In the genomic region with DNA sequence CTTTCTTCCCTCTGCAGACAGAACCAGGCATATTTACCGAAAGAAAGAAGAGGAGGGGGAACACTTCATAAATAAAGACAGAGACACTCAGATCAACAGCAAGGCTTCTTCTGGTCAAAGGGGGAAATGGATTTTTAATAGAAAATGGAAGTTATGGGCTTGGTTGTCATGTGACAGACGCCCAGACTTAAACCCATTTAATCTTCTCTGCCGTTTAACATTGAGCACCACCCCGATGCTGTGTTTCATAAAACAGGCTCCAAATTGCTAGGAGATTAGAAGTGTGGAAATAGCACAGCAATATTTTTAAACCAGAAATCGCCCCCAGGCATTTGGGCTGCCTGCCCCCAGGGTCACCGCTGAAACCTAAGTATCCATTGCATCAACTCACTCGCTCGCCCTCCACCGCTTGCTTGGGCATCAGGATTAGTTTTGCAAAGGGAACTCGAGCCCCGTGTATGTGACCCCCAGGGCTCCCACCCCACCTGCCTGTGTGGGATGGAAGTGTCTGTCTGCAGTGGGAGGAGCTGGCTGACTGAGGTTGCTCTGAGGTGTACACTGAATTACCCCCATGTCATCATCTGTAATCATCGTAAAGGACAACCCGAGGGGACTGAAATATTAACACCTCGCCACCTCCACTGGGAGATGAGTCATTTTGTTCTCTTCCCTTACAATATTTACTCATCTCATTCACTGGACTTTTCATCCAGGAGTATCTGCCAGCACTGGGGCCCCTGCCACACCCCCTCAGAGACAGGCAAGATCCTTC, we compare ENCODE assay signal across 19 cellular contexts. TPM values are rescaled to one million over a fixed set of nuclear protein-coding genes. Genes with fewer than 3 reads are reported as not detected.
A peak's percentile ranks its signal among the peaks of the same experiment; 100 is the strongest.
DNase-seq lines count a peak whose midpoint lies in the region; ATAC-seq and TF ChIP-seq lines count a peak whose summit lies in the region.
"Had no signal": no experiment of that assay in that cellular context is flagged by ENCODE, and none has a peak within 500 bp of the region (broad histone marks: within the 10 kb centered on the region; RNA-seq: fewer than 3 reads in every experiment).

No MANE protein-coding gene starts in this region.

- H4K20me1 ChIP-seq in PC-3 (ENCODE audit: low read length): no peaks in the 10 kb centered on the region

- H3K9me3 ChIP-seq in HEK293 (ENCODE audit: control insufficient read depth, insufficient read depth, low read depth, low read length): no peaks in the 10 kb centered on the region
- no peaks in the 10 kb centered on the region for H3K9me3 ChIP-seq in PC-3 (ENCODE audit: low read length)
- H3K9me3 ChIP-seq: lower lobe of right lung, right atrium auricular region, SJSA1 had no signal

- H3K9ac ChIP-seq in PC-3 (ENCODE audit: low read length): no peak overlapping the region

- intact Hi-C loops in PC-3 (cut with micrococcal nuclease): no loop called here

- no peak overlapping the region for H2AFZ ChIP-seq in PC-3 (ENCODE audit: low read length)

- H3K4me1 ChIP-seq in HEK293 (ENCODE audit: control insufficient read depth, insufficient read depth, low read length) (no peaks in the 10 kb centered on the region), PC-3 (ENCODE audit: insufficient read depth, low read length) (peaks cover 7% of the 10 kb centered on the region; the same call in 1 of the 2 replicates), foreskin keratinocyte (no peaks in the 10 kb centered on the region)
- H3K4me1 ChIP-seq: lower lobe of right lung, right atrium auricular region, SJSA1 had no signal

- TF ChIP-seq CTCF in HEK293 (tag by site-specific recombination; IDR thresholded peaks at IDR 0.05): no peak
- TF ChIP-seq CTCF in PC-3 (conservative IDR thresholded peaks at IDR 0.05; ENCODE audit: low read depth, low read length): no peak
- no peak for TF ChIP-seq CTCF in foreskin keratinocyte (conservative IDR thresholded peaks at IDR 0.05)

- no peaks in the 10 kb centered on the region for H3F3A ChIP-seq in PC-3 (ENCODE audit: low read length, unreplicated experiment)

- POLR2A ChIA-PET in HEK293 (lab: Yijun Ruan, JAX) (no interaction called here), PC-3 (lab: Charles Lee; ENCODE audit: unreplicated experiment) (no interaction called here)

- H3K79me2 ChIP-seq in PC-3 (ENCODE audit: low read length): no peaks in the 10 kb centered on the region

- no TSS peak for BruUV-seq in PC-3 (replicated peaks; lab: Mats Ljungman, UMichigan)

- no peak overlapping the region for H3K4me2 ChIP-seq in PC-3 (ENCODE audit: low read length)

- CTCF ChIA-PET in HEK293 (lab: Yijun Ruan, JAX): interaction anchor here (1.0 kb wide), 1 partner anchor 360 kb away, joined by 3 read pairs; no protein-coding TSS in a partner anchor
- CTCF ChIA-PET in PC-3 (lab: Charles Lee): no interaction called here

- H3K27ac ChIP-seq in HEK293 (ENCODE audit: extremely low read depth, low read depth, low read length) (no peak overlapping the region), PC-3 (ENCODE audit: low read length) (no peak overlapping the region), foreskin keratinocyte (no peak overlapping the region)
- H3K27ac ChIP-seq: lower lobe of right lung, right atrium auricular region, SJSA1 had no signal

- H3K36me3 ChIP-seq in HEK293 (ENCODE audit: control insufficient read depth in 2 of 2, insufficient read depth in 1 of 2, low read length in 2 of 2) (no peaks in the 10 kb centered on the region), PC-3 (ENCODE audit: low read depth, low read length) (no peaks in the 10 kb centered on the region)
- H3K36me3 ChIP-seq: lower lobe of right lung, right atrium auricular region, SJSA1 had no signal

- H3K27me3 ChIP-seq in PC-3 (ENCODE audit: low read length) (peaks cover 88% of the 10 kb centered on the region), foreskin keratinocyte (peaks cover 65% of the 10 kb centered on the region)
- H3K27me3 ChIP-seq: right atrium auricular region, SJSA1 had no signal

- H3K4me3 ChIP-seq in HEK293 (ENCODE audit: low read depth, low read length): no peak overlapping the region
- H3K4me3 ChIP-seq in PC-3 (ENCODE audit: low read length): no peak overlapping the region
- H3K4me3 ChIP-seq: K562, lower lobe of right lung, right atrium auricular region, SJSA1 had no signal

- no peaks in the 10 kb centered on the region for H3K9me2 ChIP-seq in PC-3 (replicated peaks; ENCODE audit: low read length)

- ATAC-seq in PC-3 (peak; percentile 71), foreskin keratinocyte (peak; percentile 62), GM21526 (IDR thresholded peaks at IDR 0.05; ENCODE audit: low FRiP score, unreplicated experiment) (no peak)
- ATAC-seq: activated T-cell treated with anti-CD3 and anti-CD28 coated beads, Interleukin-2, amount 50 U/mL, for 4 hours; K562; lower lobe of right lung had no signal

- DNase-seq in COLO668 (lab: John Stamatoyannopoulos, UW; ENCODE audit: unreplicated experiment): peak; percentile 81
- DNase-seq in PC-3: peak; percentile 30
- DNase-seq in foreskin keratinocyte: peak in 1 of 2 donors; percentile 13
- no peak for DNase-seq in effector CD4-positive, alpha-beta T cell
- DNase-seq in T-helper 9 cell: no peak
- DNase-seq: activated naive CD4-positive, alpha-beta T cell treated with anti-CD3 and anti-CD28 coated beads, Interleukin-2, amount 50 U/mL, for 16 hours; activated T-cell treated with anti-CD3 and anti-CD28 coated beads, Interleukin-2, amount 50 U/mL, for 4 hours; CD8-positive, alpha-beta memory T cell; lower lobe of right lung; NCI-H1048; NCI-H524; stimulated activated CD4-positive, alpha-beta T cell treated with anti-CD3 and anti-CD28 coated beads, Interleukin-15, amount 100 ng/mL, for 24 hours; stimulated activated naive B cell treated with anti-CD40 and anti-IgM and Interleukin-4, amounts not matched to agents 10 μg/mL and 1 μg/mL and 100 μg/mL, for 72 hours had no signal

TF ChIP-seq in HEK293, 187 proteins besides CTCF, POLR2A, EP300 and RAD21 (continues in another document):
- no peak for TF ChIP-seq ZNF837 (tag by site-specific recombination; IDR thresholded peaks at IDR 0.05)
- TF ChIP-seq ZNF571 (tag by site-specific recombination; IDR thresholded peaks at IDR 0.05): no peak
- TF ChIP-seq, protein P1, sequence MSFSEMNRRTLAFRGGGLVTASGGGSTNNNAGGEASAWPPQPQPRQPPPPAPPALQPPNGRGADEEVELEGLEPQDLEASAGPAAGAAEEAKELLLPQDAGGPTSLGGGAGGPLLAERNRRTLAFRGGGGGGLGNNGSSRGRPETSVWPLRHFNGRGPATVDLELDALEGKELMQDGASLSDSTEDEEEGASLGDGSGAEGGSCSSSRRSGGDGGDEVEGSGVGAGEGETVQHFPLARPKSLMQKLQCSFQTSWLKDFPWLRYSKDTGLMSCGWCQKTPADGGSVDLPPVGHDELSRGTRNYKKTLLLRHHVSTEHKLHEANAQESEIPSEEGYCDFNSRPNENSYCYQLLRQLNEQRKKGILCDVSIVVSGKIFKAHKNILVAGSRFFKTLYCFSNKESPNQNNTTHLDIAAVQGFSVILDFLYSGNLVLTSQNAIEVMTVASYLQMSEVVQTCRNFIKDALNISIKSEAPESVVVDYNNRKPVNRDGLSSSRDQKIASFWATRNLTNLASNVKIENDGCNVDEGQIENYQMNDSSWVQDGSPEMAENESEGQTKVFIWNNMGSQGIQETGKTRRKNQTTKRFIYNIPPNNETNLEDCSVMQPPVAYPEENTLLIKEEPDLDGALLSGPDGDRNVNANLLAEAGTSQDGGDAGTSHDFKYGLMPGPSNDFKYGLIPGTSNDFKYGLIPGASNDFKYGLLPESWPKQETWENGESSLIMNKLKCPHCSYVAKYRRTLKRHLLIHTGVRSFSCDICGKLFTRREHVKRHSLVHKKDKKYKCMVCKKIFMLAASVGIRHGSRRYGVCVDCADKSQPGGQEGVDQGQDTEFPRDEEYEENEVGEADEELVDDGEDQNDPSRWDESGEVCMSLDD (tag by site-specific recombination; IDR thresholded peaks at IDR 0.05): no peak
- TF ChIP-seq, protein P2, sequence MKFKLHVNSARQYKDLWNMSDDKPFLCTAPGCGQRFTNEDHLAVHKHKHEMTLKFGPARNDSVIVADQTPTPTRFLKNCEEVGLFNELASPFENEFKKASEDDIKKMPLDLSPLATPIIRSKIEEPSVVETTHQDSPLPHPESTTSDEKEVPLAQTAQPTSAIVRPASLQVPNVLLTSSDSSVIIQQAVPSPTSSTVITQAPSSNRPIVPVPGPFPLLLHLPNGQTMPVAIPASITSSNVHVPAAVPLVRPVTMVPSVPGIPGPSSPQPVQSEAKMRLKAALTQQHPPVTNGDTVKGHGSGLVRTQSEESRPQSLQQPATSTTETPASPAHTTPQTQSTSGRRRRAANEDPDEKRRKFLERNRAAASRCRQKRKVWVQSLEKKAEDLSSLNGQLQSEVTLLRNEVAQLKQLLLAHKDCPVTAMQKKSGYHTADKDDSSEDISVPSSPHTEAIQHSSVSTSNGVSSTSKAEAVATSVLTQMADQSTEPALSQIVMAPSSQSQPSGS (tag by site-specific recombination; IDR thresholded peaks at IDR 0.05; ENCODE audit: low read depth): no peak
- no peak for TF ChIP-seq SCRT1 (tag by site-specific recombination; IDR thresholded peaks at IDR 0.05; ENCODE audit: borderline replicate concordance)
- no peak for TF ChIP-seq KLF16 (tag by site-specific recombination; IDR thresholded peaks at IDR 0.05)
- no peak for TF ChIP-seq ZNF157 (tag by site-specific recombination; IDR thresholded peaks at IDR 0.05)
- TF ChIP-seq ZNF777 (tag by site-specific recombination; IDR thresholded peaks at IDR 0.05; ENCODE audit: borderline replicate concordance): no peak
- no peak for TF ChIP-seq ZNF624 (tag by site-specific recombination; IDR thresholded peaks at IDR 0.05)
- TF ChIP-seq ZNF549 (tag by site-specific recombination; IDR thresholded peaks at IDR 0.05): no peak
- TF ChIP-seq ZNF561 (tag by site-specific recombination; IDR thresholded peaks at IDR 0.05; ENCODE audit: borderline replicate concordance): no peak
- peak; percentile 48; the same call in 1 of the 2 replicates for TF ChIP-seq KLF9 (tag by site-specific recombination; IDR thresholded peaks at IDR 0.05; ENCODE audit: low read depth)
- TF ChIP-seq YY1 (tag by site-specific recombination; IDR thresholded peaks at IDR 0.05): no peak
- peak; percentile 35; the same call in 1 of the 2 replicates for TF ChIP-seq TRIM28 (IDR thresholded peaks at IDR 0.05; ENCODE audit: borderline replicate concordance, low read length)

RNA-seq across cellular contexts. Expression of a gene that starts 10.7 kb away (rescaled TPM):
- total RNA-seq in PC-3 (2014; rRNA removed): not detected in 2 replicates
- total RNA-seq in foreskin keratinocyte: not detected in 2 replicates
- polyA plus RNA-seq in foreskin keratinocyte: not detected in 2 replicates
- total RNA-seq: activated T-cell treated with anti-CD3 and anti-CD28 coated beads, Interleukin-2, amount 50 U/mL, for 4 hours; fibroblast of lung; K562 had no signal
- polyA plus RNA-seq: CD8-positive, alpha-beta memory T cell; fibroblast of lung; K562 had no signal

RNA-seq across cellular contexts. Expression of a gene that starts 38.3 kb away (rescaled TPM):
- total RNA-seq in PC-3 (2014; rRNA removed): not detected in 2 replicates
- total RNA-seq in foreskin keratinocyte: not detected in 2 replicates
- polyA plus RNA-seq in foreskin keratinocyte: 0.15 and 0.27 TPM in 2 replicates
- total RNA-seq: K562, SJSA1 had no signal
- polyA plus RNA-seq: K562 had no signal

Comparison
In these comparisons a context has a peak if more than half of its experiments do, and no peak if none do; other contexts are left out.
1. DNase-seq: peak in COLO668 (single experiment) and PC-3 (single experiment); none in effector CD4-positive, alpha-beta T cell (single experiment) and T-helper 9 cell (single experiment).